ENCODE assay signal across 8 cellular contexts in genomic region chr1:172826096-172826741, GRCh38.
A peak's percentile ranks its signal among the peaks of the same experiment; 100 is the strongest.
DNase-seq lines count a peak whose midpoint lies in the region; ATAC-seq, FAIRE-seq and TF ChIP-seq lines count a peak whose summit lies in the region.

No MANE protein-coding gene starts in this region.

- no peak for TF ChIP-seq POLR2A in spleen (IDR thresholded peaks at IDR 0.05)

- ATAC-seq in HG03460 (IDR thresholded peaks at IDR 0.05; ENCODE audit: unreplicated experiment) = no peak
- no peak for ATAC-seq in GM21360 (IDR thresholded peaks at IDR 0.05; ENCODE audit: unreplicated experiment)

- H3K4me1 ChIP-seq in spleen = peaks cover 6 to 30% (median 12%) of the 10 kb centered on the region in 6 donors

- peak overlapping the region in 1 of 8 donors; percentile 5 for H3K4me3 ChIP-seq in spleen

- H3K9me3 Mint-ChIP-seq in brain = no peaks in the 10 kb centered on the region

- no peaks in the 10 kb centered on the region for H3K36me3 ChIP-seq in spleen

- H3K4me1 Mint-ChIP-seq in brain = no peaks in the 10 kb centered on the region

- no peaks in the 10 kb centered on the region for H3K9me3 ChIP-seq in spleen

- H3K4me3 Mint-ChIP-seq in brain = no peak overlapping the region

- no peaks in the 10 kb centered on the region for H3K27me3 ChIP-seq in spleen (replicated peaks in 1 of 7)

- H3K27me3 Mint-ChIP-seq in brain = peaks cover 5% of the 10 kb centered on the region

- FAIRE-seq in GM18507 (lab: Jason Lieb, UNC) = peak; percentile 69

- WGBS in spleen, 5 donors = 28 to 41% (median 33%) methylated on average over 10 of the region's 10 CpGs

- intact Hi-C loops in spleen (cut with DNase I; ENCODE audit: low total_unique reads) = no loop called here

- TF ChIP-seq CTCF in brain (conservative IDR thresholded peaks at IDR 0.05) (peak; percentile 68 to 69), spleen (IDR thresholded peaks at IDR 0.05 in 8 of 11, conservative IDR thresholded peaks at IDR 0.05 in 3 of 11) (peak in 9 of 11 experiments; percentile 29 to 71 (median 64))

- no peaks in the 10 kb centered on the region for H3K36me3 Mint-ChIP-seq in brain

- no peak overlapping the region for H3K27ac Mint-ChIP-seq in brain

- DNase-seq in AML-193 (lab: John Stamatoyannopoulos, UW) (peak; percentile 36 to 52), GM18507 (ENCODE audit: extremely low spot score, insufficient read length, low read depth) (no peak), NCI-H1048 (lab: John Stamatoyannopoulos, UW) (peak; percentile 36), iris pigment epithelial cell (ENCODE audit: low read depth) (peak; percentile 96), spleen (no peak)

- peak overlapping the region in 7 of 8 donors; percentile 33 to 74 (median 53) for H3K27ac ChIP-seq in spleen

Comparison
In these comparisons a context has a peak if more than half of its experiments do, and no peak if none do; other contexts are left out.
1. DNase-seq: peak in AML-193 (2 of 2), NCI-H1048 (single experiment) and iris pigment epithelial cell (single experiment); none in GM18507 (single experiment) and spleen (single experiment).